ENCODE assay signal across 1 cellular context in genomic region chr1:61076728-61077675, GRCh38.
TF ChIP-seq lines count a peak whose summit lies in the region.

No MANE protein-coding gene starts in this region.

TF ChIP-seq in HepG2, 621 proteins besides CTCF, POLR2A, EP300 and RAD21 (continued from another document and continues in another):
- TF ChIP-seq, protein P1, sequence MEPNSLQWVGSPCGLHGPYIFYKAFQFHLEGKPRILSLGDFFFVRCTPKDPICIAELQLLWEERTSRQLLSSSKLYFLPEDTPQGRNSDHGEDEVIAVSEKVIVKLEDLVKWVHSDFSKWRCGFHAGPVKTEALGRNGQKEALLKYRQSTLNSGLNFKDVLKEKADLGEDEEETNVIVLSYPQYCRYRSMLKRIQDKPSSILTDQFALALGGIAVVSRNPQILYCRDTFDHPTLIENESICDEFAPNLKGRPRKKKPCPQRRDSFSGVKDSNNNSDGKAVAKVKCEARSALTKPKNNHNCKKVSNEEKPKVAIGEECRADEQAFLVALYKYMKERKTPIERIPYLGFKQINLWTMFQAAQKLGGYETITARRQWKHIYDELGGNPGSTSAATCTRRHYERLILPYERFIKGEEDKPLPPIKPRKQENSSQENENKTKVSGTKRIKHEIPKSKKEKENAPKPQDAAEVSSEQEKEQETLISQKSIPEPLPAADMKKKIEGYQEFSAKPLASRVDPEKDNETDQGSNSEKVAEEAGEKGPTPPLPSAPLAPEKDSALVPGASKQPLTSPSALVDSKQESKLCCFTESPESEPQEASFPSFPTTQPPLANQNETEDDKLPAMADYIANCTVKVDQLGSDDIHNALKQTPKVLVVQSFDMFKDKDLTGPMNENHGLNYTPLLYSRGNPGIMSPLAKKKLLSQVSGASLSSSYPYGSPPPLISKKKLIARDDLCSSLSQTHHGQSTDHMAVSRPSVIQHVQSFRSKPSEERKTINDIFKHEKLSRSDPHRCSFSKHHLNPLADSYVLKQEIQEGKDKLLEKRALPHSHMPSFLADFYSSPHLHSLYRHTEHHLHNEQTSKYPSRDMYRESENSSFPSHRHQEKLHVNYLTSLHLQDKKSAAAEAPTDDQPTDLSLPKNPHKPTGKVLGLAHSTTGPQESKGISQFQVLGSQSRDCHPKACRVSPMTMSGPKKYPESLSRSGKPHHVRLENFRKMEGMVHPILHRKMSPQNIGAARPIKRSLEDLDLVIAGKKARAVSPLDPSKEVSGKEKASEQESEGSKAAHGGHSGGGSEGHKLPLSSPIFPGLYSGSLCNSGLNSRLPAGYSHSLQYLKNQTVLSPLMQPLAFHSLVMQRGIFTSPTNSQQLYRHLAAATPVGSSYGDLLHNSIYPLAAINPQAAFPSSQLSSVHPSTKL (CRISPR knock-in tag; IDR thresholded peaks at IDR 0.05) = peak; percentile 76
- TF ChIP-seq ZFP90 (CRISPR knock-in tag; IDR thresholded peaks at IDR 0.05; ENCODE audit: borderline replicate concordance) (0 out of 2 replicates have a peak, but pooled peaks have one; percentile 27), IRF2 (CRISPR knock-in tag; IDR thresholded peaks at IDR 0.05) (no peak; the same call in 1 of the 2 replicates), PBX2 (CRISPR knock-in tag; IDR thresholded peaks at IDR 0.05) (no peak), ZNF205 (CRISPR knock-in tag; IDR thresholded peaks at IDR 0.05) (peak; percentile 52; the same call in 1 of the 2 replicates), TFDP2 (CRISPR knock-in tag; IDR thresholded peaks at IDR 0.05) (peak; percentile 61; the same call in 1 of the 2 replicates), SALL1 (CRISPR knock-in tag; IDR thresholded peaks at IDR 0.05) (peak; percentile 88), YY1 (IDR thresholded peaks at IDR 0.05; ENCODE audit: insufficient read depth, insufficient replicate concordance, low read depth, low read length) (peak; percentile 27), NFRKB (IDR thresholded peaks at IDR 0.05) (no peak), ZBTB39 (CRISPR knock-in tag; IDR thresholded peaks at IDR 0.05) (no peak), ZIK1 (CRISPR knock-in tag; IDR thresholded peaks at IDR 0.05; ENCODE audit: borderline replicate concordance, low read depth) (0 out of 2 replicates have a peak, but pooled peaks have one; percentile 45), ZNF619 (CRISPR knock-in tag; IDR thresholded peaks at IDR 0.05) (peak; percentile 82; the same call in 1 of the 2 replicates), ZNF317 (CRISPR knock-in tag; IDR thresholded peaks at IDR 0.05) (peak; percentile 74; the same call in 1 of the 2 replicates), ARNTL (CRISPR knock-in tag; IDR thresholded peaks at IDR 0.05) (peak; percentile 51; the same call in 1 of the 2 replicates), RFXAP (CRISPR knock-in tag; IDR thresholded peaks at IDR 0.05; ENCODE audit: borderline replicate concordance) (peak; percentile 98), SOX6 (IDR thresholded peaks at IDR 0.05) (no peak), SOX6 (CRISPR knock-in tag; IDR thresholded peaks at IDR 0.05) (peak; percentile 88), NR2F6 (IDR thresholded peaks at IDR 0.05) (peak; percentile 35; the same call in 1 of the 2 replicates), NR2F6 (CRISPR knock-in tag; IDR thresholded peaks at IDR 0.05) (no peak; the same call in none of the 2 replicates), ZNF414 (CRISPR knock-in tag; IDR thresholded peaks at IDR 0.05) (0 out of 2 replicates have a peak, but pooled peaks have one; percentile 45), ZFP1 (CRISPR knock-in tag; IDR thresholded peaks at IDR 0.05) (peak; percentile 64; the same call in 1 of the 2 replicates), ZNF766 (CRISPR knock-in tag; IDR thresholded peaks at IDR 0.05; ENCODE audit: borderline replicate concordance) (no peak), ZNF12 (CRISPR knock-in tag; IDR thresholded peaks at IDR 0.05) (peak; percentile 39; the same call in 1 of the 2 replicates), KMT2A (CRISPR knock-in tag; IDR thresholded peaks at IDR 0.05) (peak; percentile 87), SAP130 (CRISPR knock-in tag; IDR thresholded peaks at IDR 0.05; ENCODE audit: low read depth) (peak; percentile 86), ZNF292 (CRISPR knock-in tag; IDR thresholded peaks at IDR 0.05; ENCODE audit: borderline replicate concordance, low read depth) (peak; percentile 97; the same call in 1 of the 2 replicates), BHLHE40 (IDR thresholded peaks at IDR 0.05; ENCODE audit: low read length) (peak; percentile 76), THAP11 (CRISPR knock-in tag; IDR thresholded peaks at IDR 0.05) (peak; percentile 62), ZNF713 (CRISPR knock-in tag; IDR thresholded peaks at IDR 0.05) (no peak), YEATS4 (CRISPR knock-in tag; IDR thresholded peaks at IDR 0.05; ENCODE audit: borderline replicate concordance) (peak; percentile 80), CBX5 (CRISPR knock-in tag; IDR thresholded peaks at IDR 0.05; ENCODE audit: borderline replicate concordance) (peak; percentile 73; the same call in 1 of the 2 replicates), NFE2 (CRISPR knock-in tag; IDR thresholded peaks at IDR 0.05) (no peak), PRPF4 (IDR thresholded peaks at IDR 0.05; ENCODE audit: low read depth, low read length, poor library complexity, severe bottlenecking) (peak; percentile 89), ZNF446 (CRISPR knock-in tag; IDR thresholded peaks at IDR 0.05) (no peak), ZNF556 (CRISPR knock-in tag; IDR thresholded peaks at IDR 0.05; ENCODE audit: borderline replicate concordance) (peak; percentile 69), MED8 (CRISPR knock-in tag; IDR thresholded peaks at IDR 0.05; ENCODE audit: insufficient replicate concordance) (peak; percentile 61), ZNF614 (CRISPR knock-in tag; IDR thresholded peaks at IDR 0.05; ENCODE audit: borderline replicate concordance) (peak; percentile 73)
- TF ChIP-seq, protein P2, sequence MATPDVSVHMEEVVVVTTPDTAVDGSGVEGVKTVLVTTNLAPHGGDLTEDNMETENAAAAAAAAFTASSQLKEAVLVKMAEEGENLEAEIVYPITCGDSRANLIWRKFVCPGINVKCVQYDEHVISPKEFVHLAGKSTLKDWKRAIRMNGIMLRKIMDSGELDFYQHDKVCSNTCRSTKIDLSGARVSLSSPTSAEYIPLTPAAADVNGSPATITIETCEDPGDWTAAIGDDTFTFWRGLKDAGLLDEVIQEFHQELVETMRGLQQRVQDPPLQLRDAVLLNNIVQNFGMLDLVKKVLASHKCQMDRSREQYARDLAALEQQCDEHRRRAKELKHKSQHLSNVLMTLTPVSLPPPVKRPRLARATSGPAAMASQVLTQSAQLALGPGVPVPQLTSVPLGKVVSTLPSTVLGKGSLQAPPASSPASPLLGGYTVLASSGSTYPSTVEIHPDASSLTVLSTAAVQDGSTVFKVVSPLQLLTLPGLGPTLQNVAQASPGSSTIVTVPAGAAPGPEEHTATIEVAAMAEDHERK (CRISPR knock-in tag; IDR thresholded peaks at IDR 0.05; ENCODE audit: low read depth) = peak; percentile 40; the same call in 1 of the 2 replicates
- TF ChIP-seq, protein P3, sequence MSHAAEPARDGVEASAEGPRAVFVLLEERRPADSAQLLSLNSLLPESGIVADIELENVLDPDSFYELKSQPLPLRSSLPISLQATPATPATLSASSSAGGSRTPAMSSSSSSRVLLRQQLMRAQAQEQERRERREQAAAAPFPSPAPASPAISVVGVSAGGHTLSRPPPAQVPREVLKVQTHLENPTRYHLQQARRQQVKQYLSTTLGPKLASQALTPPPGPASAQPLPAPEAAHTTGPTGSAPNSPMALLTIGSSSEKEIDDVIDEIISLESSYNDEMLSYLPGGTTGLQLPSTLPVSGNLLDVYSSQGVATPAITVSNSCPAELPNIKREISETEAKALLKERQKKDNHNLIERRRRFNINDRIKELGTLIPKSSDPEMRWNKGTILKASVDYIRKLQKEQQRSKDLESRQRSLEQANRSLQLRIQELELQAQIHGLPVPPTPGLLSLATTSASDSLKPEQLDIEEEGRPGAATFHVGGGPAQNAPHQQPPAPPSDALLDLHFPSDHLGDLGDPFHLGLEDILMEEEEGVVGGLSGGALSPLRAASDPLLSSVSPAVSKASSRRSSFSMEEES (CRISPR knock-in tag; IDR thresholded peaks at IDR 0.05) = peak; percentile 69
- TF ChIP-seq, protein P4, sequence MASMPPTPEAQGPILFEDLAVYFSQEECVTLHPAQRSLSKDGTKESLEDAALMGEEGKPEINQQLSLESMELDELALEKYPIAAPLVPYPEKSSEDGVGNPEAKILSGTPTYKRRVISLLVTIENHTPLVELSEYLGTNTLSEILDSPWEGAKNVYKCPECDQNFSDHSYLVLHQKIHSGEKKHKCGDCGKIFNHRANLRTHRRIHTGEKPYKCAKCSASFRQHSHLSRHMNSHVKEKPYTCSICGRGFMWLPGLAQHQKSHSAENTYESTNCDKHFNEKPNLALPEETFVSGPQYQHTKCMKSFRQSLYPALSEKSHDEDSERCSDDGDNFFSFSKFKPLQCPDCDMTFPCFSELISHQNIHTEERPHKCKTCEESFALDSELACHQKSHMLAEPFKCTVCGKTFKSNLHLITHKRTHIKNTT (CRISPR knock-in tag; IDR thresholded peaks at IDR 0.05) = no peak
- TF ChIP-seq, protein P5, sequence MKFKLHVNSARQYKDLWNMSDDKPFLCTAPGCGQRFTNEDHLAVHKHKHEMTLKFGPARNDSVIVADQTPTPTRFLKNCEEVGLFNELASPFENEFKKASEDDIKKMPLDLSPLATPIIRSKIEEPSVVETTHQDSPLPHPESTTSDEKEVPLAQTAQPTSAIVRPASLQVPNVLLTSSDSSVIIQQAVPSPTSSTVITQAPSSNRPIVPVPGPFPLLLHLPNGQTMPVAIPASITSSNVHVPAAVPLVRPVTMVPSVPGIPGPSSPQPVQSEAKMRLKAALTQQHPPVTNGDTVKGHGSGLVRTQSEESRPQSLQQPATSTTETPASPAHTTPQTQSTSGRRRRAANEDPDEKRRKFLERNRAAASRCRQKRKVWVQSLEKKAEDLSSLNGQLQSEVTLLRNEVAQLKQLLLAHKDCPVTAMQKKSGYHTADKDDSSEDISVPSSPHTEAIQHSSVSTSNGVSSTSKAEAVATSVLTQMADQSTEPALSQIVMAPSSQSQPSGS (CRISPR knock-in tag; IDR thresholded peaks at IDR 0.05) = peak; percentile 31; the same call in 1 of the 2 replicates
- TF ChIP-seq, protein P6, sequence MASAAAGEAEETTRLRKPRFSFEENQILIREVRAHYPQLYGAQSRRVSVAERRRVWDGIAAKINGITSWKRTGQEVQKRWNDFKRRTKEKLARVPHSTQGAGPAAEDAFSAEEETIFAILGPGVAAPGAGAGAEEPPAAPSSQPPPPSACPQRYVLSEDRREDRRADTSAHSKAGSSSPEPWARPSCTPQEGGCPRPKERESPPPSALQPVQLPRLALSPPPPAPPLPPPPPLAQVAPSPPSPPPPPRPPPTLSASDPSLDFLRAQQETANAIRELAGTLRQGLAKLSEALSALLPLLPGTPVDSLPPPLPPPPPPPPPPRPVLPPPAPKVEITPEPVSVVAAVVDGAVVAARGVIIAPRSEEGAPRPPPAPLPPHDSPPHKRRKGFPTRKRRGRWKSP (CRISPR knock-in tag; IDR thresholded peaks at IDR 0.05) = peak; percentile 98
